In genomic region chr15:29676961-29677402, GRCh38 we compare ENCODE assay signal across 1 cellular context.
TF ChIP-seq lines count a peak whose summit lies in the region.

No MANE protein-coding gene starts in this region.

TF ChIP-seq in WTC11, 78 proteins besides CTCF, POLR2A, EP300 and RAD21 (continued from another document):
- TF ChIP-seq ZNF532 (CRISPR knock-in tag; IDR thresholded peaks at IDR 0.05; ENCODE audit: borderline replicate concordance) (no peak), GABPB1 (CRISPR knock-in tag; IDR thresholded peaks at IDR 0.05) (no peak)
